In the genomic region with DNA sequence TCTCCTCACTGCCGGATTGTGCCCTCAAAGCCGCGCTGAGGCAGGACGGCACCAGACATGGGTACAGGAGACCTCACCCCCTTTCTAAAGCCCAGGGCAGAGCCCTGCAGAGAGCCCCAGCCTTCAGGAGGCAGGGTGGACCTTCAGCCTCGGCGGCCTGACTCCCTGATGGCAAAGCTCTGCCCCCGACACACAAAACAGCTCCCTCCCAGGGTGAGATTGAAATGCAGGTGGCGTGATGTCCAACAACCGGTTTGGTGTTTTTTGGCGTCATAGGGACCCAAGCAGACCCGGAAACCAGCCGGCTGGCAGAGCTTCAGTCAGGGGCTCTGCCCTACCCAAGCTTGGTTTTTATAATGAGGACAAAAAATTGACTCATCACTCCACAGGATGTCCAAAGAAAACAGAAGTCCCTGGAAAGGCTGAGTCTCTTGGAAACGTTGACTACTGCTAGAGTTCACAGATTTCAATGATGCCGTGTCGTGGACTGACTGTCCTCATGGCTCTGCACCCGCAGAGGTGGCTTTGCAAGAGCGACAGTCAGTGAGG, we compare ENCODE assay signal across 1 cellular context.
TF ChIP-seq lines count a peak whose summit lies in the region.

No MANE protein-coding gene starts in this region.

TF ChIP-seq in SK-N-SH, 30 proteins besides CTCF, POLR2A, EP300 and RAD21 (continued from another document):
- TF ChIP-seq, protein P1, sequence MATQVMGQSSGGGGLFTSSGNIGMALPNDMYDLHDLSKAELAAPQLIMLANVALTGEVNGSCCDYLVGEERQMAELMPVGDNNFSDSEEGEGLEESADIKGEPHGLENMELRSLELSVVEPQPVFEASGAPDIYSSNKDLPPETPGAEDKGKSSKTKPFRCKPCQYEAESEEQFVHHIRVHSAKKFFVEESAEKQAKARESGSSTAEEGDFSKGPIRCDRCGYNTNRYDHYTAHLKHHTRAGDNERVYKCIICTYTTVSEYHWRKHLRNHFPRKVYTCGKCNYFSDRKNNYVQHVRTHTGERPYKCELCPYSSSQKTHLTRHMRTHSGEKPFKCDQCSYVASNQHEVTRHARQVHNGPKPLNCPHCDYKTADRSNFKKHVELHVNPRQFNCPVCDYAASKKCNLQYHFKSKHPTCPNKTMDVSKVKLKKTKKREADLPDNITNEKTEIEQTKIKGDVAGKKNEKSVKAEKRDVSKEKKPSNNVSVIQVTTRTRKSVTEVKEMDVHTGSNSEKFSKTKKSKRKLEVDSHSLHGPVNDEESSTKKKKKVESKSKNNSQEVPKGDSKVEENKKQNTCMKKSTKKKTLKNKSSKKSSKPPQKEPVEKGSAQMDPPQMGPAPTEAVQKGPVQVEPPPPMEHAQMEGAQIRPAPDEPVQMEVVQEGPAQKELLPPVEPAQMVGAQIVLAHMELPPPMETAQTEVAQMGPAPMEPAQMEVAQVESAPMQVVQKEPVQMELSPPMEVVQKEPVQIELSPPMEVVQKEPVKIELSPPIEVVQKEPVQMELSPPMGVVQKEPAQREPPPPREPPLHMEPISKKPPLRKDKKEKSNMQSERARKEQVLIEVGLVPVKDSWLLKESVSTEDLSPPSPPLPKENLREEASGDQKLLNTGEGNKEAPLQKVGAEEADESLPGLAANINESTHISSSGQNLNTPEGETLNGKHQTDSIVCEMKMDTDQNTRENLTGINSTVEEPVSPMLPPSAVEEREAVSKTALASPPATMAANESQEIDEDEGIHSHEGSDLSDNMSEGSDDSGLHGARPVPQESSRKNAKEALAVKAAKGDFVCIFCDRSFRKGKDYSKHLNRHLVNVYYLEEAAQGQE (IDR thresholded peaks at IDR 0.05; ENCODE audit: low read depth, low read length), result no peak
- no peak for TF ChIP-seq NRF1 (IDR thresholded peaks at IDR 0.05; ENCODE audit: low read depth, low read length)
- TF ChIP-seq RXRA (IDR thresholded peaks at IDR 0.05; ENCODE audit: borderline replicate concordance, low read depth), result no peak
- TF ChIP-seq EZH2phosphoT487 (IDR thresholded peaks at IDR 0.05; ENCODE audit: borderline replicate concordance, low read depth), result no peak
- no peak for TF ChIP-seq FOXJ3 (CRISPR knock-in tag; IDR thresholded peaks at IDR 0.05)
- TF ChIP-seq FOSL2 (IDR thresholded peaks at IDR 0.05; ENCODE audit: borderline replicate concordance, low read depth), result no peak
- TF ChIP-seq, protein P2, sequence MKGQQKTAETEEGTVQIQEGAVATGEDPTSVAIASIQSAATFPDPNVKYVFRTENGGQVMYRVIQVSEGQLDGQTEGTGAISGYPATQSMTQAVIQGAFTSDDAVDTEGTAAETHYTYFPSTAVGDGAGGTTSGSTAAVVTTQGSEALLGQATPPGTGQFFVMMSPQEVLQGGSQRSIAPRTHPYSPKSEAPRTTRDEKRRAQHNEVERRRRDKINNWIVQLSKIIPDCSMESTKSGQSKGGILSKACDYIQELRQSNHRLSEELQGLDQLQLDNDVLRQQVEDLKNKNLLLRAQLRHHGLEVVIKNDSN (IDR thresholded peaks at IDR 0.05; ENCODE audit: borderline replicate concordance, low read depth), result no peak
- no peak for TF ChIP-seq NFIC (IDR thresholded peaks at IDR 0.05; ENCODE audit: borderline replicate concordance)
- TF ChIP-seq ELF1 (IDR thresholded peaks at IDR 0.05), result no peak
- TF ChIP-seq RCOR1 (IDR thresholded peaks at IDR 0.05; ENCODE audit: low read length), result no peak
- no peak for TF ChIP-seq TAF1 (IDR thresholded peaks at IDR 0.05; ENCODE audit: borderline replicate concordance, low read depth, low read length)
- TF ChIP-seq, protein P3, sequence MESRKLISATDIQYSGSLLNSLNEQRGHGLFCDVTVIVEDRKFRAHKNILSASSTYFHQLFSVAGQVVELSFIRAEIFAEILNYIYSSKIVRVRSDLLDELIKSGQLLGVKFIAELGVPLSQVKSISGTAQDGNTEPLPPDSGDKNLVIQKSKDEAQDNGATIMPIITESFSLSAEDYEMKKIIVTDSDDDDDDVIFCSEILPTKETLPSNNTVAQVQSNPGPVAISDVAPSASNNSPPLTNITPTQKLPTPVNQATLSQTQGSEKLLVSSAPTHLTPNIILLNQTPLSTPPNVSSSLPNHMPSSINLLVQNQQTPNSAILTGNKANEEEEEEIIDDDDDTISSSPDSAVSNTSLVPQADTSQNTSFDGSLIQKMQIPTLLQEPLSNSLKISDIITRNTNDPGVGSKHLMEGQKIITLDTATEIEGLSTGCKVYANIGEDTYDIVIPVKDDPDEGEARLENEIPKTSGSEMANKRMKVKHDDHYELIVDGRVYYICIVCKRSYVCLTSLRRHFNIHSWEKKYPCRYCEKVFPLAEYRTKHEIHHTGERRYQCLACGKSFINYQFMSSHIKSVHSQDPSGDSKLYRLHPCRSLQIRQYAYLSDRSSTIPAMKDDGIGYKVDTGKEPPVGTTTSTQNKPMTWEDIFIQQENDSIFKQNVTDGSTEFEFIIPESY (IDR thresholded peaks at IDR 0.05; ENCODE audit: borderline replicate concordance, low read depth), result no peak
- TF ChIP-seq YY1 (IDR thresholded peaks at IDR 0.05; ENCODE audit: low read depth), result no peak
